In the genomic region with DNA sequence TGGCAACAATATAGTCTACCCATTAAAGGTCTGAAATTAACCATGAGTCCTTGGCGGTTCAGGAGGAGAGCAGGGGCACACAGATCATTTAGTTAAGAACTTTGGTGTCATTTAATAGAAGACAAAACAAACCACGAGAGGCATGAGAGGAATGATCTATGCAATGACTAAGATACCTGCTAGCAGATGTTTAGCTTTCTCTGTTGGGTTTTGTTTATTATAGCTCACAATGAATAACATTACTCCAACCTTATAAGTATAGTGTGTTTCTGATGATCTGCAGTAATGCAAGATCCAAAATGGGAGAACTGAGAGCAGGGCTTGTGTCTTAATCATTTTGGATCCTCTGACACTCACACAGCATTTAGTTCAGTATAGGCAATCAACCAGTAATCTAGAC, we compare ENCODE assay signal across 15 cellular contexts.
DNase-seq lines count a peak whose midpoint lies in the region; ATAC-seq, FAIRE-seq and TF ChIP-seq lines count a peak whose summit lies in the region.
"Had no signal": no experiment of that assay in that cellular context is flagged by ENCODE, and none has a peak within 500 bp of the region (broad histone marks: within the 10 kb centered on the region; RNA-seq: fewer than 3 reads in every experiment).

No MANE protein-coding gene starts in this region.

- no peak overlapping the region for H3K23ac ChIP-seq in IMR-90 (ENCODE audit: low read depth, low read length)

- ATAC-seq in SK-N-SH treated with all-trans-retinoic acid at 6 μM for 48 hours (peak; percentile 28), IMR-90 (ENCODE audit: low read depth) (peak; percentile 79)

- H3K4me2 ChIP-seq in SK-N-SH: no peak overlapping the region
- peak overlapping the region; percentile 4; the same call in 1 of the 2 replicates for H3K4me2 ChIP-seq in IMR-90 (ENCODE audit: low read depth, low read length)
- no peak overlapping the region for H3K4me2 ChIP-seq in keratinocyte (ENCODE audit: control insufficient read depth, extremely low read depth, insufficient read depth, low read depth, low read length)
- H3K4me2 ChIP-seq in Karpas-422 (ENCODE audit: low read depth, low read length, poor library complexity, severe bottlenecking): no peak overlapping the region

- H3K27ac ChIP-seq in SK-N-SH (ENCODE audit: low read depth in 2 of 2, low read length in 1 of 2): peak overlapping the region in 1 of 2 experiments; percentile 41; a peak in 2 of 4 replicates
- H3K27ac ChIP-seq in IMR-90 (ENCODE audit: insufficient read depth, low read length): no peak overlapping the region
- H3K27ac ChIP-seq in keratinocyte (ENCODE audit: control insufficient read depth, insufficient read depth, low read length): no peak overlapping the region
- H3K27ac ChIP-seq in Karpas-422 (ENCODE audit: low read length): no peak overlapping the region
- H3K27ac ChIP-seq: 22Rv1 had no signal

- TF ChIP-seq POLR2A in IMR-90 (IDR thresholded peaks at IDR 0.05; ENCODE audit: low read depth, low read length): no peak

- no peaks in the 10 kb centered on the region for H3K79me1 ChIP-seq in IMR-90 (ENCODE audit: low read depth in 1 of 2, low read length in 2 of 2)

- H3K4me3 ChIP-seq in SK-N-SH (ENCODE audit: low read depth in 2 of 2, low read length in 1 of 2) (no peak overlapping the region), IMR-90 (ENCODE audit: insufficient read depth, low read depth, low read length) (no peak overlapping the region), keratinocyte (ENCODE audit: control insufficient read depth in 2 of 3, extremely low read depth in 1 of 3, insufficient read depth in 2 of 3, low read depth in 1 of 3, low read length in 3 of 3) (no peak overlapping the region), Karpas-422 (ENCODE audit: low read length) (no peak overlapping the region)

- TF ChIP-seq RAD21 in SK-N-SH (IDR thresholded peaks at IDR 0.05; ENCODE audit: low read length) (no peak), IMR-90 (IDR thresholded peaks at IDR 0.05; ENCODE audit: low read length) (no peak)

- H2AK9ac ChIP-seq in IMR-90 (replicated peaks; ENCODE audit: low read depth, low read length, poor library complexity): no peak overlapping the region

- H4K20me1 ChIP-seq in SK-N-SH (ENCODE audit: insufficient read depth): no peaks in the 10 kb centered on the region
- no peaks in the 10 kb centered on the region for H4K20me1 ChIP-seq in IMR-90 (ENCODE audit: insufficient read depth, low read length)
- no peaks in the 10 kb centered on the region for H4K20me1 ChIP-seq in keratinocyte (ENCODE audit: control insufficient read depth, extremely low read depth, insufficient read depth, low read length)
- H4K20me1 ChIP-seq in Karpas-422 (ENCODE audit: insufficient read depth, low read depth, low read length): no peaks in the 10 kb centered on the region

- H2AFZ ChIP-seq in SK-N-SH (ENCODE audit: low read depth) (no peak overlapping the region), IMR-90 (replicated peaks; ENCODE audit: low read length, poor library complexity) (no peak overlapping the region), keratinocyte (ENCODE audit: control insufficient read depth, low read length) (no peak overlapping the region), Karpas-422 (ENCODE audit: low read length) (no peak overlapping the region)

- FAIRE-seq in keratinocyte (lab: Jason Lieb, UNC): peak; percentile 26
- FAIRE-seq: GM19239 had no signal

- no peak overlapping the region for H3K18ac ChIP-seq in IMR-90 (ENCODE audit: low read depth, low read length)

- DNase-seq in SK-N-SH: no peak
- DNase-seq in IMR-90: peak; percentile 64
- no peak for DNase-seq in keratinocyte (ENCODE audit: low read depth, low spot score)
- no peak for DNase-seq in activated CD4-positive, CD25-positive, alpha-beta regulatory T cell (lab: John Stamatoyannopoulos, UW)
- no peak for DNase-seq in Karpas-422
- DNase-seq in RPMI8226: no peak
- DNase-seq: C1 segment of cervical spinal cord; CD4-positive, alpha-beta T cell; DMS79; EL; GDM1; KBM-7 had no signal

- in situ Hi-C loops in IMR-90 (cut with MboI; ENCODE audit: low sequenced_read_pairs): no loop called here

- no peaks in the 10 kb centered on the region for H3K27me3 ChIP-seq in SK-N-SH (ENCODE audit: insufficient read depth)
- H3K27me3 ChIP-seq in IMR-90 (ENCODE audit: control insufficient read depth, insufficient read depth, low read length): no peaks in the 10 kb centered on the region
- no peaks in the 10 kb centered on the region for H3K27me3 ChIP-seq in keratinocyte (ENCODE audit: control insufficient read depth, extremely low read depth, insufficient read depth, low read length)
- H3K27me3 ChIP-seq in Karpas-422 (ENCODE audit: low read length): no peaks in the 10 kb centered on the region

- no peak for TF ChIP-seq CTCF in SK-N-SH (IDR thresholded peaks at IDR 0.05)
- no peak for TF ChIP-seq CTCF in IMR-90 (conservative IDR thresholded peaks at IDR 0.05; ENCODE audit: low read depth, low read length)
- no peak for TF ChIP-seq CTCF in keratinocyte (optimal IDR thresholded peaks at IDR 0.05 in 1 of 3, IDR thresholded peaks at IDR 0.05 in 1 of 3, conservative IDR thresholded peaks at IDR 0.05 in 1 of 3; ENCODE audit: extremely low read depth in 1 of 3, insufficient read depth in 2 of 3, low read length in 3 of 3)

- H3K9me3 ChIP-seq in SK-N-SH: no peaks in the 10 kb centered on the region
- no peaks in the 10 kb centered on the region for H3K9me3 ChIP-seq in IMR-90 (ENCODE audit: control insufficient read depth, insufficient read depth, low read length)
- no peaks in the 10 kb centered on the region for H3K9me3 ChIP-seq in keratinocyte (ENCODE audit: control insufficient read depth, low read depth, low read length)
- no peaks in the 10 kb centered on the region for H3K9me3 ChIP-seq in Karpas-422 (ENCODE audit: low read length)

- H3K36me3 ChIP-seq in SK-N-SH (replicated peaks in 1 of 2; ENCODE audit: control insufficient read depth in 1 of 2, insufficient read depth in 2 of 2, low read length in 1 of 2): peaks cover 0 to 12% of the 10 kb centered on the region in 2 experiments
- no peaks in the 10 kb centered on the region for H3K36me3 ChIP-seq in IMR-90 (ENCODE audit: control insufficient read depth, insufficient read depth, low read length)
- peaks cover 5 to 7% of the 10 kb centered on the region in 2 experiments for H3K36me3 ChIP-seq in keratinocyte (ENCODE audit: control insufficient read depth in 2 of 2, extremely low read depth in 1 of 2, insufficient read depth in 2 of 2, low read length in 2 of 2)
- H3K36me3 ChIP-seq in Karpas-422 (ENCODE audit: insufficient read depth, low read length): no peaks in the 10 kb centered on the region

- TF ChIP-seq EP300 in SK-N-SH (IDR thresholded peaks at IDR 0.05; ENCODE audit: borderline replicate concordance in 1 of 2, low read depth in 1 of 2, low read length in 1 of 2): no peak

- no peak overlapping the region for H2BK5ac ChIP-seq in IMR-90 (ENCODE audit: low read depth, low read length, poor library complexity, severe bottlenecking)

- CTCF ChIA-PET in SK-N-SH (lab: Yijun Ruan, JAX): interaction anchor here (1.2 to 1.5 kb wide), 3 partner anchors 10 to 31 kb away, joined by 3 to 5 read pairs (median 3); no protein-coding TSS in a partner anchor
- CTCF ChIA-PET in IMR-90 (lab: Yijun Ruan, JAX): interaction anchor here (0.9 to 1.4 kb wide), 2 partner anchors 18 to 25 kb away, joined by 3 read pairs; no protein-coding TSS in a partner anchor

- H3K14ac ChIP-seq in IMR-90 (replicated peaks; ENCODE audit: low read depth, low read length): no peak overlapping the region

- H2BK20ac ChIP-seq in IMR-90 (ENCODE audit: low read depth, low read length): no peak overlapping the region

- POLR2A ChIA-PET in SK-N-SH (lab: Yijun Ruan, JAX): interaction anchor here (1.0 kb wide), 1 partner anchor 17 kb away, joined by 3 read pairs; no protein-coding TSS in a partner anchor
- POLR2A ChIA-PET in IMR-90 (lab: Charles Lee; ENCODE audit: unreplicated experiment): no interaction called here

- 81% methylated on average over 2 of the region's 2 CpGs for WGBS in SK-N-SH (ENCODE audit: low lambda C conversion rate)
- WGBS in IMR-90 (ENCODE audit: extremely low coverage in 2 of 2, insufficient read length in 1 of 2), 2 experiments: no CpG with 5 or more reads among the region's 2 CpGs

- no peak overlapping the region for H4K5ac ChIP-seq in IMR-90 (ENCODE audit: low read depth, low read length)

- BruUV-seq in IMR-90 (replicated peaks; lab: Mats Ljungman, UMichigan): no TSS peak

- no peaks in the 10 kb centered on the region for H3F3A ChIP-seq in SK-N-SH (replicated peaks; ENCODE audit: insufficient read depth)

- H3K9ac ChIP-seq in SK-N-SH: no peak overlapping the region
- H3K9ac ChIP-seq in IMR-90 (ENCODE audit: low read depth, low read length): no peak overlapping the region
- H3K9ac ChIP-seq in keratinocyte (ENCODE audit: control insufficient read depth, extremely low read depth, insufficient read depth, low read length): no peak overlapping the region
- H3K9ac ChIP-seq in Karpas-422 (ENCODE audit: low read length): no peak overlapping the region

- peaks cover 3% of the 10 kb centered on the region; the same call in 1 of the 2 replicates for H3K9me1 ChIP-seq in IMR-90 (ENCODE audit: insufficient read depth, low read length)
- H3K9me1 ChIP-seq in keratinocyte (ENCODE audit: control insufficient read depth, extremely low read depth, insufficient read depth, low read length): no peaks in the 10 kb centered on the region

- no peak overlapping the region for H3K4ac ChIP-seq in IMR-90 (ENCODE audit: low read depth, low read length)

- no peak overlapping the region for H2AK5ac ChIP-seq in IMR-90 (ENCODE audit: low read depth, low read length)

- intact Hi-C loops in IMR-90 (cut with micrococcal nuclease): no loop called here

- H3K4me1 ChIP-seq in SK-N-SH (ENCODE audit: control insufficient read depth in 1 of 2, insufficient read depth in 2 of 2, low read depth in 1 of 2, low read length in 1 of 2) (peaks cover 0 to 32% of the 10 kb centered on the region in 2 experiments; a peak in 2 of 4 replicates), IMR-90 (ENCODE audit: control insufficient read depth, insufficient read depth, low read length) (peaks cover 8% of the 10 kb centered on the region), keratinocyte (ENCODE audit: control insufficient read depth, extremely low read depth, insufficient read depth, low read length) (peaks cover 5% of the 10 kb centered on the region), Karpas-422 (ENCODE audit: low read length) (no peaks in the 10 kb centered on the region)

- no peaks in the 10 kb centered on the region for H3K79me2 ChIP-seq in SK-N-SH (ENCODE audit: insufficient read depth)
- no peaks in the 10 kb centered on the region for H3K79me2 ChIP-seq in keratinocyte (ENCODE audit: control insufficient read depth, insufficient read depth, low read length)
- no peaks in the 10 kb centered on the region for H3K79me2 ChIP-seq in Karpas-422 (ENCODE audit: low read length)

- H4K8ac ChIP-seq in IMR-90 (ENCODE audit: low read depth in 2 of 2, low read length in 2 of 2): no peak overlapping the region

- no peak overlapping the region for H2BK15ac ChIP-seq in IMR-90 (ENCODE audit: low read depth, low read length)

- no peak overlapping the region for H4K91ac ChIP-seq in IMR-90 (ENCODE audit: insufficient read depth, low read depth, low read length)

- H3K9me2 ChIP-seq in SK-N-SH (no peaks in the 10 kb centered on the region), Karpas-422 (replicated peaks; ENCODE audit: insufficient read depth, low read length) (no peaks in the 10 kb centered on the region)

- dilution Hi-C loops in IMR-90 (cut with HindIII; ENCODE audit: low sequenced_read_pairs, unreplicated experiment) (no loop called here), keratinocyte (cut with MboI; ENCODE audit: extremely low pct_ligation_motif_present, low sequenced_read_pairs) (no loop called here)

- H2BK120ac ChIP-seq in IMR-90 (ENCODE audit: low read depth, low read length): no peak overlapping the region

- no peak overlapping the region for H3K56ac ChIP-seq in IMR-90 (ENCODE audit: extremely low read depth, insufficient read depth, low read length)
